ENCODE assay signal across 22 cellular contexts in the genomic region with DNA sequence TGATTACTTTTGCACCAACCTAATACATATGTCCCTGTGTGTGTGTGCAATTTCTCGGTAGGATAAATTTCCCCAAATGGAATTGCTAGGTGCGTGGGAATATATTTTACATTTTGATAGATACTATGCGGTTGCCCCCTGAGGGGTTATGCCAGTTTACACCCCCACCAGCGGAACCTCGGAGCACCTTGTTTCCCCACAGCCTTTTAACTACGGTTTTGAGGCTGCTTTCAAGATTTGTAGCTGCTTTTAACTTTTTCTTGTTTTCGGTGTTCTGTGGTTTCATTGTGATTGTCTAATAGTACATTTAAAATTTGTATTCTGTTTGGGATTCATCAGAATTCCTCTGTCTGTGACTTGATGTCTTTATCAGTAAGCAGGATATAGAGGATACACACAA.
"Had no signal": no experiment of that assay in that cellular context is flagged by ENCODE, and none has a peak within 500 bp of the region (broad histone marks: within the 10 kb centered on the region; RNA-seq: fewer than 3 reads in every experiment).

No MANE protein-coding gene starts in this region.

- ATAC-seq: Panc1, Right ventricle myocardium inferior had no signal

- H3K4me3 Mint-ChIP-seq: activated CD4-positive, alpha-beta memory T cell treated with anti-CD3 and anti-CD28 coated beads, Interleukin-2, amount 10 ng/mL, durations not matched to agents 7 days and 5 days had no signal

- H3K9me3 Mint-ChIP-seq: activated CD4-positive, alpha-beta memory T cell treated with anti-CD3 and anti-CD28 coated beads, Interleukin-2, amount 10 ng/mL, durations not matched to agents 7 days and 5 days; T-cell had no signal

- H3K27ac ChIP-seq: SK-N-MC, VCaP had no signal

- H3K4me3 ChIP-seq: SK-N-MC had no signal

- DNase-seq: activated CD4-positive, alpha-beta memory T cell treated with anti-CD3 and anti-CD28 coated beads, Interleukin-2, amount 10 ng/mL, durations not matched to agents 7 days and 5 days; activated CD4-positive, alpha-beta T cell treated with anti-CD3 and anti-CD28 coated beads, Interleukin-2, amount 50 U/mL, for 1 hour; activated CD4-positive, CD25-positive, alpha-beta regulatory T cell; activated CD8-positive, alpha-beta memory T cell treated with anti-CD3 and anti-CD28 coated beads, Interleukin-2, amount 50 U/mL, for 48 hours; activated naive CD4-positive, alpha-beta T cell treated with anti-CD3 and anti-CD28 coated beads, Interleukin-2, amount 50 U/mL, for 16 hours; activated T-cell treated with anti-CD3 and anti-CD28 coated beads, Interleukin-2, amount 50 U/mL, for 1 hour; KG1; NCI-H1092; NCI-H1417; NCI-H2029; NCI-H510A treated with DMSO at 0.1 percent for 48 hours; NCI-H69; NK-92 treated with Interleukin-12 subunit alpha and Interleukin-12 subunit beta, amount 100 ng/mL, for 24 hours; OCI-M1; RPMI8226; T-helper 2 cell; T1000 had no signal

- H3K4me1 Mint-ChIP-seq: activated CD4-positive, alpha-beta memory T cell treated with anti-CD3 and anti-CD28 coated beads, Interleukin-2, amount 10 ng/mL, durations not matched to agents 7 days and 5 days had no signal

- H3K27ac Mint-ChIP-seq: activated CD4-positive, alpha-beta memory T cell treated with anti-CD3 and anti-CD28 coated beads, Interleukin-2, amount 10 ng/mL, durations not matched to agents 7 days and 5 days; T-cell had no signal
